ENCODE assay signal across 11 cellular contexts in genomic region chr2:40680547-40680946, GRCh38.
DNase-seq lines count a peak whose midpoint lies in the region; ATAC-seq, FAIRE-seq and TF ChIP-seq lines count a peak whose summit lies in the region.
"Had no signal": no experiment of that assay in that cellular context is flagged by ENCODE, and none has a peak within 500 bp of the region (broad histone marks: within the 10 kb centered on the region; RNA-seq: fewer than 3 reads in every experiment).

No MANE protein-coding gene starts in this region.

- H3K27ac ChIP-seq in IMR-90 (ENCODE audit: insufficient read depth, low read length) (no peak overlapping the region), mesenchymal stem cell (ENCODE audit: low read length, poor library complexity, severe bottlenecking) (no peak overlapping the region)
- H3K27ac ChIP-seq: neural progenitor cell had no signal

- CTCF ChIA-PET in IMR-90 (lab: Yijun Ruan, JAX), result no interaction called here

- H2BK20ac ChIP-seq in IMR-90 (ENCODE audit: low read depth, low read length), result no peak overlapping the region

- H3K27me3 ChIP-seq in IMR-90 (ENCODE audit: control insufficient read depth, insufficient read depth, low read length) (no peaks in the 10 kb centered on the region), mesenchymal stem cell (ENCODE audit: control insufficient read depth in 1 of 2, insufficient read depth in 1 of 2, low read length in 2 of 2) (no peaks in the 10 kb centered on the region)
- H3K27me3 ChIP-seq: heart right ventricle, neural progenitor cell had no signal

- intact Hi-C loops in IMR-90 (cut with micrococcal nuclease), result no loop called here

- in situ Hi-C loops in IMR-90 (cut with MboI; ENCODE audit: low sequenced_read_pairs) (no loop called here), G401 (cut with HindIII; ENCODE audit: low sequenced_read_pairs) (no loop called here)

- H3K9ac ChIP-seq in IMR-90 (ENCODE audit: low read depth, low read length) (no peak overlapping the region), mesenchymal stem cell (ENCODE audit: low read length) (peak overlapping the region; percentile 90)
- H3K9ac ChIP-seq: neural progenitor cell had no signal

- H3K18ac ChIP-seq in IMR-90 (ENCODE audit: low read depth, low read length), result no peak overlapping the region
- H3K18ac ChIP-seq in mesenchymal stem cell (ENCODE audit: low read depth in 1 of 2, low read length in 2 of 2), result no peak overlapping the region

- H2BK5ac ChIP-seq in IMR-90 (ENCODE audit: low read depth, low read length, poor library complexity, severe bottlenecking) (no peak overlapping the region), mesenchymal stem cell (ENCODE audit: low read depth, low read length, poor library complexity, severe bottlenecking) (no peak overlapping the region)

- H2BK15ac ChIP-seq in IMR-90 (ENCODE audit: low read depth, low read length), result no peak overlapping the region
- H2BK15ac ChIP-seq in mesenchymal stem cell (ENCODE audit: low read depth, poor library complexity, severe bottlenecking), result no peak overlapping the region

- H3K4me2 ChIP-seq in IMR-90 (ENCODE audit: low read depth, low read length) (peak overlapping the region; percentile 94; the same call in 1 of the 2 replicates), mesenchymal stem cell (ENCODE audit: low read length, poor library complexity, severe bottlenecking) (no peak overlapping the region)
- H3K4me2 ChIP-seq: neural progenitor cell had no signal

- peaks cover 4% of the 10 kb centered on the region for H3K27me3 Mint-ChIP-seq in osteocyte (ENCODE audit: unreplicated experiment)
- H3K27me3 Mint-ChIP-seq in T-helper 2 cell treated with Interferon-gamma antibody and Interleukin-4, amounts not matched to agents 5 μg/mL and 100 μg/mL, for 36 hours (ENCODE audit: low read depth), result peaks cover 2% of the 10 kb centered on the region

- no peak overlapping the region for H3K56ac ChIP-seq in IMR-90 (ENCODE audit: extremely low read depth, insufficient read depth, low read length)

- H3K4me3 ChIP-seq in IMR-90 (ENCODE audit: insufficient read depth, low read depth, low read length), result peak overlapping the region; percentile 7; the same call in 1 of the 2 replicates
- peak overlapping the region in 1 of 2 experiments; percentile 73 for H3K4me3 ChIP-seq in mesenchymal stem cell (ENCODE audit: insufficient read depth in 1 of 2, low read depth in 1 of 2, low read length in 2 of 2)
- H3K4me3 ChIP-seq: neural progenitor cell had no signal

- no peaks in the 10 kb centered on the region for H3K36me3 Mint-ChIP-seq in osteocyte (ENCODE audit: unreplicated experiment)
- no peaks in the 10 kb centered on the region for H3K36me3 Mint-ChIP-seq in T-helper 2 cell treated with Interferon-gamma antibody and Interleukin-4, amounts not matched to agents 5 μg/mL and 100 μg/mL, for 36 hours (ENCODE audit: low read depth)
- H3K36me3 Mint-ChIP-seq: neural progenitor cell had no signal

- dilution Hi-C loops in IMR-90 (cut with HindIII; ENCODE audit: low sequenced_read_pairs, unreplicated experiment), result no loop called here

- no peak overlapping the region; a peak in 1 of 4 replicates for H4K8ac ChIP-seq in IMR-90 (ENCODE audit: low read depth in 2 of 2, low read length in 2 of 2)
- no peak overlapping the region for H4K8ac ChIP-seq in mesenchymal stem cell (ENCODE audit: low read length)

- no peak overlapping the region for H2AFZ ChIP-seq in IMR-90 (replicated peaks; ENCODE audit: low read length, poor library complexity)
- no peak overlapping the region for H2AFZ ChIP-seq in mesenchymal stem cell (ENCODE audit: low read depth, low read length)
- H2AFZ ChIP-seq: neural progenitor cell had no signal

- FAIRE-seq in H54 (lab: Jason Lieb, UNC), result peak; percentile 76

- H3K4me1 ChIP-seq in IMR-90 (ENCODE audit: control insufficient read depth, insufficient read depth, low read length) (peaks cover 3% of the 10 kb centered on the region; the same call in 1 of the 2 replicates), mesenchymal stem cell (ENCODE audit: control insufficient read depth, insufficient read depth, low read depth, low read length) (no peaks in the 10 kb centered on the region)

- H3K9me3 ChIP-seq in IMR-90 (ENCODE audit: control insufficient read depth, insufficient read depth, low read length) (no peaks in the 10 kb centered on the region; the same call in 1 of the 2 replicates), mesenchymal stem cell (ENCODE audit: control insufficient read depth, low read length) (peaks cover 5% of the 10 kb centered on the region)

- no peak for TF ChIP-seq RAD21 in IMR-90 (IDR thresholded peaks at IDR 0.05; ENCODE audit: low read length)

- no peak overlapping the region for H4K5ac ChIP-seq in IMR-90 (ENCODE audit: low read depth, low read length)

- no peak overlapping the region for H3K27ac Mint-ChIP-seq in osteocyte (ENCODE audit: unreplicated experiment)
- no peak overlapping the region for H3K27ac Mint-ChIP-seq in T-helper 2 cell treated with Interferon-gamma antibody and Interleukin-4, amounts not matched to agents 5 μg/mL and 100 μg/mL, for 36 hours
- H3K27ac Mint-ChIP-seq: neural progenitor cell, WTC11 had no signal

- H3K9me1 ChIP-seq in IMR-90 (ENCODE audit: insufficient read depth, low read length), result no peaks in the 10 kb centered on the region

- H3K4ac ChIP-seq in IMR-90 (ENCODE audit: low read depth, low read length) (no peak overlapping the region), mesenchymal stem cell (ENCODE audit: low read depth in 1 of 2, low read length in 2 of 2) (no peak overlapping the region)

- H4K20me1 ChIP-seq in IMR-90 (ENCODE audit: insufficient read depth, low read length), result no peaks in the 10 kb centered on the region

- WGBS in IMR-90 (ENCODE audit: extremely low coverage in 2 of 2, insufficient read length in 1 of 2), 2 experiments, result no CpG with 5 or more reads among the region's 2 CpGs
- 75% methylated on average over 2 of the region's 2 CpGs for WGBS in mesenchymal stem cell

- BruUV-seq in IMR-90 (replicated peaks; lab: Mats Ljungman, UMichigan), result no TSS peak

- H3K36me3 ChIP-seq in IMR-90 (ENCODE audit: control insufficient read depth, insufficient read depth, low read length), result no peaks in the 10 kb centered on the region
- no peaks in the 10 kb centered on the region for H3K36me3 ChIP-seq in mesenchymal stem cell (ENCODE audit: control insufficient read depth in 1 of 2, insufficient read depth in 2 of 2, low read depth in 1 of 2, low read length in 2 of 2)
- H3K36me3 ChIP-seq: heart right ventricle, neural progenitor cell had no signal

- H4K91ac ChIP-seq in IMR-90 (ENCODE audit: insufficient read depth, low read depth, low read length), result no peak overlapping the region
- H4K91ac ChIP-seq in mesenchymal stem cell (ENCODE audit: low read length), result no peak overlapping the region

- no peak overlapping the region for H2BK12ac ChIP-seq in mesenchymal stem cell (ENCODE audit: low read length in 2 of 2)

- no peak for TF ChIP-seq CTCF in IMR-90 (conservative IDR thresholded peaks at IDR 0.05; ENCODE audit: low read depth, low read length)
- TF ChIP-seq CTCF in osteocyte (IDR thresholded peaks at IDR 0.05), result no peak

- TF ChIP-seq POLR2A in H54 (IDR thresholded peaks at IDR 0.05; ENCODE audit: low read depth, low read length) (no peak), IMR-90 (IDR thresholded peaks at IDR 0.05; ENCODE audit: low read depth, low read length) (no peak)

- POLR2A ChIA-PET in IMR-90 (lab: Charles Lee; ENCODE audit: unreplicated experiment), result no interaction called here

- no peak overlapping the region for H2AK5ac ChIP-seq in IMR-90 (ENCODE audit: low read depth, low read length)
- H2AK5ac ChIP-seq in mesenchymal stem cell (ENCODE audit: low read length, severe bottlenecking), result no peak overlapping the region

- no peaks in the 10 kb centered on the region for H3K4me1 Mint-ChIP-seq in osteocyte (ENCODE audit: unreplicated experiment)
- peaks cover 6% of the 10 kb centered on the region for H3K4me1 Mint-ChIP-seq in T-helper 2 cell treated with Interferon-gamma antibody and Interleukin-4, amounts not matched to agents 5 μg/mL and 100 μg/mL, for 36 hours (ENCODE audit: low read depth)
- H3K4me1 Mint-ChIP-seq: neural progenitor cell had no signal

- H3K14ac ChIP-seq in IMR-90 (replicated peaks; ENCODE audit: low read depth, low read length), result no peak overlapping the region
- no peak overlapping the region for H3K14ac ChIP-seq in mesenchymal stem cell (ENCODE audit: low read length in 2 of 2)

- no peak overlapping the region for H2AK9ac ChIP-seq in IMR-90 (replicated peaks; ENCODE audit: low read depth, low read length, poor library complexity)

- H3K79me1 ChIP-seq in IMR-90 (ENCODE audit: low read depth in 1 of 2, low read length in 2 of 2) (no peaks in the 10 kb centered on the region), mesenchymal stem cell (replicated peaks; ENCODE audit: low read length, poor library complexity, severe bottlenecking) (no peaks in the 10 kb centered on the region)

- H2BK120ac ChIP-seq in IMR-90 (ENCODE audit: low read depth, low read length), result no peak overlapping the region
- H2BK120ac ChIP-seq in mesenchymal stem cell (ENCODE audit: low read depth, low read length), result no peak overlapping the region

- peaks cover 6% of the 10 kb centered on the region for H3K9me3 Mint-ChIP-seq in osteocyte (ENCODE audit: unreplicated experiment)
- H3K9me3 Mint-ChIP-seq in T-helper 2 cell treated with Interferon-gamma antibody and Interleukin-4, amounts not matched to agents 5 μg/mL and 100 μg/mL, for 36 hours, result peaks cover 21% of the 10 kb centered on the region

- H3K4me3 Mint-ChIP-seq in osteocyte (ENCODE audit: unreplicated experiment), result no peak overlapping the region
- H3K4me3 Mint-ChIP-seq in T-helper 2 cell treated with Interferon-gamma antibody and Interleukin-4, amounts not matched to agents 5 μg/mL and 100 μg/mL, for 36 hours, result no peak overlapping the region
- H3K4me3 Mint-ChIP-seq: neural progenitor cell, WTC11 had no signal

- ATAC-seq in GM18867 (IDR thresholded peaks at IDR 0.05; ENCODE audit: unreplicated experiment) (peak; percentile 96), IMR-90 (ENCODE audit: low read depth) (0 out of 2 replicates have a peak, but pooled peaks have one; percentile 24)
- ATAC-seq: heart right ventricle, WTC11 had no signal

- no peak overlapping the region for H3K23ac ChIP-seq in IMR-90 (ENCODE audit: low read depth, low read length)
- H3K23ac ChIP-seq in mesenchymal stem cell (ENCODE audit: low read length in 2 of 2), result no peak overlapping the region

- DNase-seq in H54 (ENCODE audit: insufficient read length, low spot score) (no peak), IMR-90 (peak; percentile 19), mesenchymal stem cell (no peak), osteocyte (ENCODE audit: extremely low spot score, unreplicated experiment) (no peak), G401 (ENCODE audit: low spot score) (no peak), activated gamma-delta T cell treated with Interleukin-2 at 50 U/mL for 16 hours (no peak)
- DNase-seq in T-helper 2 cell treated with Interferon-gamma antibody and Interleukin-4, amounts not matched to agents 5 μg/mL and 100 μg/mL, for 36 hours (ENCODE audit: low spot score), result no peak
- DNase-seq: heart right ventricle had no signal

TF ChIP-seq in IMR-90, 13 proteins besides CTCF, POLR2A, EP300 and RAD21 (continues in another document):
- no peak for TF ChIP-seq RCOR1 (IDR thresholded peaks at IDR 0.05; ENCODE audit: insufficient replicate concordance, low read length)
- TF ChIP-seq CEBPB (IDR thresholded peaks at IDR 0.05; ENCODE audit: low read depth, low read length), result no peak
